1 cellular context compared by ENCODE assay signal in genomic region chr11:129813216-129813791, GRCh38.
TF ChIP-seq lines count a peak whose summit lies in the region.

No MANE protein-coding gene starts in this region.

TF ChIP-seq in K562, 482 proteins besides CTCF, POLR2A, EP300 and RAD21 (continued from another document):
- no peak for TF ChIP-seq PRDM10 (IDR thresholded peaks at IDR 0.05; ENCODE audit: partially characterized antibody)
- no peak for TF ChIP-seq RFX5 (IDR thresholded peaks at IDR 0.05; ENCODE audit: low read depth, low read length)
- TF ChIP-seq HDAC1 (IDR thresholded peaks at IDR 0.05) = no peak
- TF ChIP-seq RBM15 (IDR thresholded peaks at IDR 0.05; ENCODE audit: insufficient read depth, low read length) = no peak
- TF ChIP-seq FOXO4 (CRISPR knock-in tag; IDR thresholded peaks at IDR 0.05) = no peak
- TF ChIP-seq ZBTB9 (CRISPR knock-in tag; IDR thresholded peaks at IDR 0.05) = no peak
- no peak for TF ChIP-seq CAMTA2 (CRISPR knock-in tag; conservative IDR thresholded peaks at IDR 0.05)
- TF ChIP-seq STAT6 (CRISPR knock-in tag; IDR thresholded peaks at IDR 0.05) = no peak
- TF ChIP-seq FOXJ3 (CRISPR knock-in tag; IDR thresholded peaks at IDR 0.05) = no peak
- TF ChIP-seq MBD1 (CRISPR knock-in tag; IDR thresholded peaks at IDR 0.05) = no peak
- no peak for TF ChIP-seq RNF2 (IDR thresholded peaks at IDR 0.05)
- TF ChIP-seq TCF3 (CRISPR knock-in tag; IDR thresholded peaks at IDR 0.05) = no peak
- no peak for TF ChIP-seq FOSL1 (tag; conservative IDR thresholded peaks at IDR 0.05)
- TF ChIP-seq MYC (IDR thresholded peaks at IDR 0.05; ENCODE audit: low read depth, low read length) = no peak
- no peak for TF ChIP-seq MYC (CRISPR knock-in tag; IDR thresholded peaks at IDR 0.05; ENCODE audit: borderline replicate concordance, low read depth)
